8 cellular contexts compared by ENCODE assay signal in the genomic region with DNA sequence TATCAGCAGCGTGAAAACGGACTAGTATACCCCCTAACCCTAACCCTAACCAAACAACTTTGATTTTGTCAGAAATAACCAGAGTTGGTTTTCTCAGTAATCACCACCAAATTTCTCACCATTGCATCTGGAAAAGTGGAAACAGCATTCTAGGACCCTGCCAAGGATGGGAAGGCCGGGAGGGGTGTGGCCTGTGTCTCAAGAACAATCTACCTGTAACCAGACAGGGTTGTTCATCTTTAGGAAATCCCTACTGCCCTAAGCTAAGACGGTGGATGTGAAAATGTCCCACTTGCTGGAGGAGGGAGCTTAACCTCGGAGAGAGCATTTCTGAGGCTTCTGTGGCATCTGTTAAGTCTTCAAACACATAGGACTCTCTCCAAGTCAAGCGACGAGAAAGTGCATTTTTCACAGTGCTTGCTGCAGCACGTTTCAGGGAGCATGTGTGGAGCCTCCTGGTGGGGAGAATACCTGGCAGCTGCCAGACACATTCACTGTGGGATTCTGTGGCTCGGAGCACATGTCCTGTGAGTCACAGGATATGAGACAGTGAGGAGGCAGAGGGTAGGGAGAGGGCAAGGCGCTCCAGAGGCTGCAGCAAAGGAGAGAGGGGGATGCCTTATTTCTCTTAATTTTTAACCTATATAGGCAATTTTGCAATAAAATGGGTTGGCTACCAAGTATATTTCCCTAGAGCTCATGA.
DNase-seq lines count a peak whose midpoint lies in the region; TF ChIP-seq lines count a peak whose summit lies in the region.

No MANE protein-coding gene starts in this region.

- in situ Hi-C loops in GM13977 (cut with MboI; ENCODE audit: low pct_unique_long_range_greater_than_20kb, low sequenced_read_pairs, unreplicated experiment) = no loop called here

- H2BK15ac ChIP-seq in mesendoderm (replicated peaks; ENCODE audit: low read depth) = no peak overlapping the region

- no peaks in the 10 kb centered on the region for H3K79me1 ChIP-seq in mesendoderm (ENCODE audit: low read length)

- H3K18ac ChIP-seq in mesendoderm (ENCODE audit: low read length) = no peak overlapping the region

- peak; percentile 71 for DNase-seq in activated effector memory CD4-positive, alpha-beta T cell treated with anti-CD3 and anti-CD28 coated beads, Interleukin-2, amount 50 U/mL, for 16 hours
- no peak for DNase-seq in activated effector memory CD4-positive, alpha-beta T cell treated with Interleukin-2 at 50 U/mL for 16 hours
- DNase-seq in NT2/D1 (ENCODE audit: low read depth, low spot score) (peak; percentile 51), dermis blood vessel endothelial cell (peak; percentile 98), mesendoderm (peak; percentile 93), NCI-H1105 treated with DMSO at 0.1 percent for 48 hours (lab: John Stamatoyannopoulos, UW) (no peak), GM13977 (ENCODE audit: low spot score) (no peak), ascending aorta (ENCODE audit: low spot score in 2 of 2) (no peak)

- no peak overlapping the region for H2BK5ac ChIP-seq in mesendoderm (ENCODE audit: low read length)

- H3K4ac ChIP-seq in mesendoderm (ENCODE audit: low read depth, low read length) = no peak overlapping the region

- H3K9ac ChIP-seq in NT2/D1 (ENCODE audit: insufficient read length, low read depth) (no peak overlapping the region), mesendoderm (ENCODE audit: low read length) (no peak overlapping the region)

- TF ChIP-seq CTCF in GM13977 (IDR thresholded peaks at IDR 0.05; ENCODE audit: extremely low read depth, insufficient read depth, missing control alignments) (no peak), ascending aorta (IDR thresholded peaks at IDR 0.05) (peak in 1 of 3 experiments; percentile 24)

- no peak overlapping the region for H3K56ac ChIP-seq in mesendoderm (ENCODE audit: low read length)

- H3K79me2 ChIP-seq in mesendoderm (ENCODE audit: control insufficient read depth, insufficient read depth, low read length) = no peaks in the 10 kb centered on the region

- WGBS in mesendoderm (ENCODE audit: extremely low coverage, insufficient coverage, low lambda C conversion rate) = no CpG with 5 or more reads among the region's 10 CpGs

- H3K23ac ChIP-seq in mesendoderm (ENCODE audit: low read length) = no peak overlapping the region

- H3K4me2 ChIP-seq in mesendoderm (ENCODE audit: low read length) = no peak overlapping the region

- no peak overlapping the region for H2AK5ac ChIP-seq in mesendoderm (ENCODE audit: low read length)

- no peak overlapping the region for H3K27ac ChIP-seq in mesendoderm (ENCODE audit: low read depth, low read length)
- no peak overlapping the region for H3K27ac ChIP-seq in ascending aorta

- H3K4me1 ChIP-seq in NT2/D1 (ENCODE audit: insufficient read depth, insufficient read length) = no peaks in the 10 kb centered on the region
- no peaks in the 10 kb centered on the region for H3K4me1 ChIP-seq in mesendoderm (ENCODE audit: control insufficient read depth, low read depth, low read length)
- H3K4me1 ChIP-seq in ascending aorta = no peaks in the 10 kb centered on the region

- H3K36me3 ChIP-seq in NT2/D1 (ENCODE audit: insufficient read depth, insufficient read length, low read length) = no peaks in the 10 kb centered on the region
- no peaks in the 10 kb centered on the region for H3K36me3 ChIP-seq in mesendoderm (ENCODE audit: control insufficient read depth, insufficient read depth, low read length)
- H3K36me3 ChIP-seq in ascending aorta = no peaks in the 10 kb centered on the region

- H4K8ac ChIP-seq in mesendoderm (ENCODE audit: low read depth, low read length) = no peak overlapping the region

- H3K4me3 ChIP-seq in NT2/D1 (ENCODE audit: insufficient read length, low read depth) (no peak overlapping the region), mesendoderm (ENCODE audit: low read length) (no peak overlapping the region), ascending aorta (no peak overlapping the region)

- H3K27me3 ChIP-seq in NT2/D1 (ENCODE audit: insufficient read depth, insufficient read length) = no peaks in the 10 kb centered on the region
- no peaks in the 10 kb centered on the region for H3K27me3 ChIP-seq in mesendoderm (ENCODE audit: insufficient read depth, low read length, poor library complexity)
- H3K27me3 ChIP-seq in ascending aorta = no peaks in the 10 kb centered on the region

- no peak overlapping the region for H2BK120ac ChIP-seq in mesendoderm (ENCODE audit: low read depth, low read length)

- H4K5ac ChIP-seq in mesendoderm (ENCODE audit: low read length) = no peak overlapping the region

- intact Hi-C loops in ascending aorta (cut with DNase I) = no loop called here

- no peaks in the 10 kb centered on the region for H3K9me3 ChIP-seq in NT2/D1 (ENCODE audit: insufficient read depth, low read length)
- no peaks in the 10 kb centered on the region for H3K9me3 ChIP-seq in ascending aorta

Comparison
In these comparisons a context has a peak if more than half of its experiments do, and no peak if none do; other contexts are left out.
1. DNase-seq: peak in activated effector memory CD4-positive, alpha-beta T cell treated with anti-CD3 and anti-CD28 coated beads, Interleukin-2, amount 50 U/mL, for 16 hours (single experiment), NT2/D1 (single experiment), dermis blood vessel endothelial cell (single experiment) and mesendoderm (single experiment); none in activated effector memory CD4-positive, alpha-beta T cell treated with Interleukin-2 at 50 U/mL for 16 hours (single experiment), NCI-H1105 treated with DMSO at 0.1 percent for 48 hours (single experiment), GM13977 (single experiment) and ascending aorta (0 of 2).